ENCODE assay signal across 8 cellular contexts in genomic region chr10:103765981-103766380, GRCh38.
A peak's percentile ranks its signal among the peaks of the same experiment; 100 is the strongest.
DNase-seq lines count a peak whose midpoint lies in the region; ATAC-seq and TF ChIP-seq lines count a peak whose summit lies in the region.

No MANE protein-coding gene starts in this region.

- H3K36me3 Mint-ChIP-seq in neural progenitor cell = no peaks in the 10 kb centered on the region

- H3K9me3 Mint-ChIP-seq in neural progenitor cell = no peaks in the 10 kb centered on the region

- H3K27ac Mint-ChIP-seq in neural progenitor cell = no peak overlapping the region

- H4K20me1 ChIP-seq in BLaER1 treated with 17β-estradiol and CSF1 and Interleukin-3, amounts not matched to agents 10 nM and 100 nM = peaks cover 0 to 10% (median 0%) of the 10 kb centered on the region in 11 experiments; a peak in 3 of 22 replicates
- H4K20me1 ChIP-seq in neural progenitor cell (ENCODE audit: low read depth) = no peaks in the 10 kb centered on the region

- H3K36me3 ChIP-seq in BLaER1 treated with 17β-estradiol and CSF1 and Interleukin-3, amounts not matched to agents 10 nM and 100 nM = peaks cover 0 to 41% (median 22%) of the 10 kb centered on the region in 11 experiments; a peak in 16 of 22 replicates
- H3K36me3 ChIP-seq in neural progenitor cell = no peaks in the 10 kb centered on the region

- H3K27me3 ChIP-seq in BLaER1 treated with 17β-estradiol and CSF1 and Interleukin-3, amounts not matched to agents 10 nM and 100 nM = no peaks in the 10 kb centered on the region
- no peaks in the 10 kb centered on the region for H3K27me3 ChIP-seq in neural progenitor cell

- ATAC-seq in GM21825 (IDR thresholded peaks at IDR 0.05; ENCODE audit: unreplicated experiment) (no peak), HG03460 (IDR thresholded peaks at IDR 0.05; ENCODE audit: unreplicated experiment) (no peak)

- peak overlapping the region in 8 of 11 experiments; percentile 83 to 96 (median 88); a peak in 14 of 22 replicates for H3K27ac ChIP-seq in BLaER1 treated with 17β-estradiol and CSF1 and Interleukin-3, amounts not matched to agents 10 nM and 100 nM
- H3K27ac ChIP-seq in neural progenitor cell = no peak overlapping the region

- TF ChIP-seq CTCF in neural progenitor cell (IDR thresholded peaks at IDR 0.05) = no peak

- peaks cover 99 to 100% (median 100%) of the 10 kb centered on the region in 10 experiments for H3K4me1 ChIP-seq in BLaER1 treated with 17β-estradiol and CSF1 and Interleukin-3, amounts not matched to agents 10 nM and 100 nM
- H3K4me1 ChIP-seq in neural progenitor cell = peaks cover 13% of the 10 kb centered on the region

- no peaks in the 10 kb centered on the region for H3K9me3 ChIP-seq in BLaER1 treated with 17β-estradiol and CSF1 and Interleukin-3, amounts not matched to agents 10 nM and 100 nM (replicated peaks in 1 of 11)
- H3K9me3 ChIP-seq in neural progenitor cell (ENCODE audit: low read depth) = no peaks in the 10 kb centered on the region

- H3F3A ChIP-seq in neural progenitor cell (ENCODE audit: low read depth) = peaks cover 4% of the 10 kb centered on the region

- H3K4me1 Mint-ChIP-seq in neural progenitor cell = peaks cover 43% of the 10 kb centered on the region

- H3K4me3 Mint-ChIP-seq in neural progenitor cell = no peak overlapping the region

- peaks cover 2% of the 10 kb centered on the region for H3K27me3 Mint-ChIP-seq in neural progenitor cell (ENCODE audit: insufficient read depth, low read depth)

- peak overlapping the region in 3 of 11 experiments; percentile 5 to 82 (median 30); a peak in 2 of 22 replicates for H3K9ac ChIP-seq in BLaER1 treated with 17β-estradiol and CSF1 and Interleukin-3, amounts not matched to agents 10 nM and 100 nM
- no peak overlapping the region for H3K9ac ChIP-seq in neural progenitor cell

- peak; percentile 71 for DNase-seq in T follicular helper cell (ENCODE audit: low read depth)
- peak; percentile 12 to 80 (median 56) for DNase-seq in activated naive CD4-positive, alpha-beta T cell (lab: John Stamatoyannopoulos, UW)
- DNase-seq in renal cortical epithelial cell (ENCODE audit: low read depth) = peak; percentile 67
- DNase-seq in NCI-H446 (lab: John Stamatoyannopoulos, UW) = no peak
- DNase-seq in neural progenitor cell (ENCODE audit: low spot score) = no peak

- H3K79me2 ChIP-seq in neural progenitor cell (ENCODE audit: low read depth) = no peaks in the 10 kb centered on the region

- H2AFZ ChIP-seq in neural progenitor cell (replicated peaks) = no peak overlapping the region

- no peak overlapping the region for H3K4me3 ChIP-seq in BLaER1 treated with 17β-estradiol and CSF1 and Interleukin-3, amounts not matched to agents 10 nM and 100 nM
- no peak overlapping the region for H3K4me3 ChIP-seq in neural progenitor cell

- peak overlapping the region; percentile 78 to 98 (median 91) for H3K4me2 ChIP-seq in BLaER1 treated with 17β-estradiol and CSF1 and Interleukin-3, amounts not matched to agents 10 nM and 100 nM
- H3K4me2 ChIP-seq in neural progenitor cell = no peak overlapping the region

Comparison
In these comparisons a context has a peak if more than half of its experiments do, and no peak if none do; other contexts are left out.
1. DNase-seq: peak in T follicular helper cell (single experiment), activated naive CD4-positive, alpha-beta T cell (4 of 4) and renal cortical epithelial cell (single experiment); none in NCI-H446 (0 of 2) and neural progenitor cell (single experiment).